ENCODE assay signal across 17 cellular contexts in genomic region chr2:187618813-187619212, GRCh38.
DNase-seq lines count a peak whose midpoint lies in the region; ATAC-seq and TF ChIP-seq lines count a peak whose summit lies in the region.
"Had no signal": no experiment of that assay in that cellular context is flagged by ENCODE, and none has a peak within 500 bp of the region (broad histone marks: within the 10 kb centered on the region; RNA-seq: fewer than 3 reads in every experiment).

No MANE protein-coding gene starts in this region.

- intact Hi-C loops in left ventricle myocardium superior (cut with micrococcal nuclease): no loop called here

- no peaks in the 10 kb centered on the region for H3K79me2 ChIP-seq in OCI-LY1 (ENCODE audit: insufficient read depth, low read length)

- H3F3A ChIP-seq in OCI-LY1 (ENCODE audit: insufficient read depth, low read length): no peaks in the 10 kb centered on the region

- no peak overlapping the region for H2AFZ ChIP-seq in OCI-LY1 (ENCODE audit: low read length)

- TF ChIP-seq CTCF in OCI-LY1 (IDR thresholded peaks at IDR 0.05; ENCODE audit: low read length) (no peak), epithelial cell of esophagus (IDR thresholded peaks at IDR 0.05; ENCODE audit: insufficient read depth, low read depth, low read length, missing control alignments) (no peak)

- peaks cover 4% of the 10 kb centered on the region for H3K4me1 ChIP-seq in OCI-LY1 (ENCODE audit: insufficient read depth, low read length, severe bottlenecking)
- H3K4me1 ChIP-seq: HAP-1 had no signal

- H3K9me2 ChIP-seq in OCI-LY1 (ENCODE audit: low read depth, low read length): no peaks in the 10 kb centered on the region

- no peaks in the 10 kb centered on the region for H3K36me3 ChIP-seq in OCI-LY1 (ENCODE audit: insufficient read depth, low read length)
- H3K36me3 ChIP-seq: HAP-1, ovary had no signal

- ATAC-seq in HG03354 (IDR thresholded peaks at IDR 0.05; ENCODE audit: poor library complexity, severe bottlenecking, unreplicated experiment) (no peak), left ventricle myocardium superior (no peak), HG03108 (IDR thresholded peaks at IDR 0.05; ENCODE audit: unreplicated experiment) (no peak)
- ATAC-seq: activated CD8-positive, alpha-beta memory T cell treated with anti-CD3 and anti-CD28 coated beads, Interleukin-2, amount 10 ng/mL, durations not matched to agents 7 days and 5 days had no signal

- H3K4me3 ChIP-seq in OCI-LY1 (ENCODE audit: low read depth, low read length, poor library complexity, severe bottlenecking) (no peak overlapping the region), epithelial cell of esophagus (ENCODE audit: low read length) (no peak overlapping the region)
- H3K4me3 ChIP-seq: HAP-1, lung, ovary had no signal

- H3K9ac ChIP-seq in OCI-LY1 (ENCODE audit: low read length): no peak overlapping the region

- peak overlapping the region; percentile 52 for H3K4me2 ChIP-seq in OCI-LY1 (ENCODE audit: low read length)

- no peaks in the 10 kb centered on the region for H3K27me3 ChIP-seq in OCI-LY1 (ENCODE audit: insufficient read depth, low read length)
- H3K27me3 ChIP-seq: ovary had no signal

- DNase-seq in Daoy (ENCODE audit: low read depth) (peak; percentile 44), epithelial cell of esophagus (ENCODE audit: low read depth) (peak; percentile 15), myocyte (ENCODE audit: low read depth) (peak; percentile 16), left ventricle myocardium superior (no peak), NCI-H2081 (lab: John Stamatoyannopoulos, UW) (no peak)
- DNase-seq: activated CD8-positive, alpha-beta memory T cell treated with anti-CD3 and anti-CD28 coated beads, Interleukin-2, amount 10 ng/mL, durations not matched to agents 7 days and 5 days; activated naive CD4-positive, alpha-beta T cell; COR-L47; NCI-H2081 treated with DMSO at 0.1 percent for 48 hours had no signal

- no peaks in the 10 kb centered on the region for H3K9me3 ChIP-seq in OCI-LY1 (ENCODE audit: low read length)
- H3K9me3 ChIP-seq: HAP-1, ovary had no signal

- no peaks in the 10 kb centered on the region for H4K20me1 ChIP-seq in OCI-LY1 (ENCODE audit: insufficient read depth, low read length)

- no peak overlapping the region for H3K27ac ChIP-seq in OCI-LY1 (ENCODE audit: low read depth, low read length, poor library complexity, severe bottlenecking)
- H3K27ac ChIP-seq: HL-60, ovary, VCaP had no signal

Comparison
In these comparisons a context has a peak if more than half of its experiments do, and no peak if none do; other contexts are left out.
1. DNase-seq: peak in Daoy (single experiment), epithelial cell of esophagus (single experiment) and myocyte (single experiment); none in left ventricle myocardium superior (single experiment) and NCI-H2081 (0 of 2).